Comparison of ENCODE assay signal across 24 cellular contexts in genomic region chr3:167662919-167663400, GRCh38. TPM values are rescaled to one million over a fixed set of nuclear protein-coding genes. Genes with fewer than 3 reads are reported as not detected.
"Had no signal": no experiment of that assay in that cellular context is flagged by ENCODE, and none has a peak within 500 bp of the region (broad histone marks: within the 10 kb centered on the region; RNA-seq: fewer than 3 reads in every experiment).

No MANE protein-coding gene starts in this region.

- H3K9ac ChIP-seq: neural progenitor cell had no signal

- H2AFZ ChIP-seq: hepatocyte, neural progenitor cell had no signal

- H3K4me1 ChIP-seq: ascending aorta, left lung, sigmoid colon, vagina had no signal

- DNase-seq: activated CD4-positive, alpha-beta T cell treated with anti-CD3 and anti-CD28 coated beads for 1 hour; activated gamma-delta T cell treated with Interleukin-2 at 50 U/mL for 16 hours; activated T-cell treated with anti-CD3 and anti-CD28 coated beads, Interleukin-2, amount 50 U/mL, for 1 hour; brain microvascular endothelial cell; central memory CD4-positive, alpha-beta T cell; effector memory CD4-positive, alpha-beta T cell; glutamatergic neuron; immature natural killer cell; left lung; naive thymus-derived CD4-positive, alpha-beta T cell; posterior cingulate gyrus; sigmoid colon; stimulated activated CD4-positive, alpha-beta T cell treated with anti-CD3 and anti-CD28 coated beads, Interleukin-15, amount 100 ng/mL, for 24 hours; trophoblast cell had no signal

- H3K27ac ChIP-seq: ascending aorta, brain microvascular endothelial cell, hepatocyte, left lung, neural progenitor cell, sigmoid colon, vagina had no signal

- FAIRE-seq: frontal cortex had no signal

- H3K36me3 ChIP-seq: ascending aorta, brain microvascular endothelial cell, left lung, neural progenitor cell, sigmoid colon, vagina had no signal

- H3K4me2 ChIP-seq: hepatocyte, neural progenitor cell, smooth muscle cell had no signal

- H3K27me3 ChIP-seq: ascending aorta, brain microvascular endothelial cell, hepatocyte, left lung, neural progenitor cell, sigmoid colon, vagina had no signal

- H3K9me3 ChIP-seq: ascending aorta, left lung, sigmoid colon, vagina had no signal

- H3K79me2 ChIP-seq: hepatocyte had no signal

- ATAC-seq: esophagus mucosa; left lung; naive thymus-derived CD4-positive, alpha-beta T cell; stimulated activated memory B cell treated with anti-CD40 and anti-IgM and Interleukin-4, amounts not matched to agents 10 μg/mL and 1 μg/mL and 100 μg/mL, for 72 hours had no signal

- H3K4me3 ChIP-seq: ascending aorta, hepatocyte, left lung, lung, neural progenitor cell, sigmoid colon, smooth muscle cell, vagina had no signal

RNA-seq across cellular contexts. Expression of gene WDR49, which starts 9.2 kb away (rescaled TPM):
- total RNA-seq: ascending aorta, hepatocyte, kidney epithelial cell had no signal
- polyA plus RNA-seq: hepatocyte; naive thymus-derived CD4-positive, alpha-beta T cell; smooth muscle cell had no signal
